In genomic region chr10:34083567-34083966, GRCh38 we compare ENCODE assay signal across 34 cellular contexts.
"Had no signal": no experiment of that assay in that cellular context is flagged by ENCODE, and none has a peak within 500 bp of the region (broad histone marks: within the 10 kb centered on the region; RNA-seq: fewer than 3 reads in every experiment).

No MANE protein-coding gene starts in this region.

- H3K36me3 ChIP-seq: MG63 had no signal

- H3K4me3 ChIP-seq: MG63 had no signal

- H3K27me3 ChIP-seq: MG63 had no signal

- DNase-seq: Karpas-422, Kasumi-1, MG63, MM.1S, MV-4-11, NCI-H1048, NCI-H1092, NCI-H1092 treated with DMSO at 0.1 percent for 48 hours, NCI-H1105, NCI-H1105 treated with DMSO at 0.1 percent for 48 hours, NCI-H1417, NCI-H1417 treated with DMSO at 0.1 percent for 48 hours, NCI-H1436, NCI-H1436 treated with DMSO at 0.1 percent for 48 hours, NCI-H146, NCI-H1694, NCI-H1694 treated with DMSO at 0.1 percent for 48 hours, NCI-H187, NCI-H187 treated with DMSO at 0.1 percent for 48 hours, NCI-H1930, NCI-H2029, NCI-H2029 treated with DMSO at 0.1 percent for 48 hours, NCI-H2081, NCI-H2081 treated with DMSO at 0.1 percent for 48 hours, NCI-H2107, NCI-H2171, NCI-H2171 treated with DMSO at 0.1 percent for 48 hours, NCI-H2227 treated with DMSO at 0.1 percent for 48 hours, NCI-H226, NCI-H345, NCI-H446, NCI-H446 treated with DMSO at 0.1 percent for 48 hours, NCI-H510A, NCI-H510A treated with DMSO at 0.1 percent for 48 hours had no signal

- H3K9me3 ChIP-seq: MG63 had no signal
